In genomic region chr20:57244627-57245214, GRCh38 we compare ENCODE assay signal across 16 cellular contexts. TPM values are rescaled to one million over a fixed set of nuclear protein-coding genes. Genes with fewer than 3 reads are reported as not detected.
DNase-seq lines count a peak whose midpoint lies in the region; ATAC-seq and TF ChIP-seq lines count a peak whose summit lies in the region.
"Had no signal": no experiment of that assay in that cellular context is flagged by ENCODE, and none has a peak within 500 bp of the region (broad histone marks: within the 10 kb centered on the region; RNA-seq: fewer than 3 reads in every experiment).

No MANE protein-coding gene starts in this region.

- no peak overlapping the region for H3K27ac Mint-ChIP-seq in CD4-positive, alpha-beta T cell
- H3K27ac Mint-ChIP-seq: activated CD4-positive, alpha-beta T cell treated with anti-CD3 and anti-CD28 coated beads for 36 hours; activated naive CD4-positive, alpha-beta T cell treated with anti-CD3 and anti-CD28 coated beads, Interleukin-2, amount 10 ng/mL, durations not matched to agents 7 days and 5 days; naive thymus-derived CD4-positive, alpha-beta T cell had no signal

- H2AFZ ChIP-seq in mammary epithelial cell (ENCODE audit: low read depth, low read length) = no peak overlapping the region

- no peak for TF ChIP-seq EP300 in esophagus muscularis mucosa (IDR thresholded peaks at IDR 0.05)

- peaks cover 17% of the 10 kb centered on the region for H3K27me3 Mint-ChIP-seq in CD4-positive, alpha-beta T cell

- H3K4me3 ChIP-seq in breast epithelium (no peak overlapping the region), mammary epithelial cell (replicated peaks in 1 of 3; ENCODE audit: insufficient read depth in 1 of 3, low read depth in 2 of 3, low read length in 3 of 3) (no peak overlapping the region), esophagus muscularis mucosa (no peak overlapping the region), skin epidermis (no peak overlapping the region)
- H3K4me3 ChIP-seq: left lung had no signal

- H3K36me3 Mint-ChIP-seq in CD4-positive, alpha-beta T cell (ENCODE audit: low read depth) = no peaks in the 10 kb centered on the region
- H3K36me3 Mint-ChIP-seq: activated naive CD4-positive, alpha-beta T cell treated with anti-CD3 and anti-CD28 coated beads, Interleukin-2, amount 10 ng/mL, durations not matched to agents 7 days and 5 days had no signal

- H3K9me3 ChIP-seq in breast epithelium (no peaks in the 10 kb centered on the region), mammary epithelial cell (replicated peaks; ENCODE audit: insufficient read depth, low read length) (no peaks in the 10 kb centered on the region), esophagus muscularis mucosa (no peaks in the 10 kb centered on the region)
- no peaks in the 10 kb centered on the region for H3K9me3 ChIP-seq in CD4-positive, alpha-beta T cell (ENCODE audit: control insufficient read depth, low read length)

- ATAC-seq in CD4-positive, alpha-beta T cell (ENCODE audit: poor library complexity) = no peak
- ATAC-seq: activated CD4-positive, alpha-beta T cell treated with anti-CD3 and anti-CD28 coated beads for 36 hours; naive thymus-derived CD4-positive, alpha-beta T cell had no signal

- H3K79me2 ChIP-seq in mammary epithelial cell (ENCODE audit: insufficient read depth, low read length) = no peaks in the 10 kb centered on the region

- H4K20me1 ChIP-seq in mammary epithelial cell (ENCODE audit: insufficient read depth, low read length) = no peaks in the 10 kb centered on the region

- H3K4me1 Mint-ChIP-seq in CD4-positive, alpha-beta T cell (ENCODE audit: low read depth) = no peaks in the 10 kb centered on the region
- H3K4me1 Mint-ChIP-seq: activated CD4-positive, alpha-beta T cell treated with anti-CD3 and anti-CD28 coated beads for 36 hours; activated naive CD4-positive, alpha-beta T cell treated with anti-CD3 and anti-CD28 coated beads, Interleukin-2, amount 10 ng/mL, durations not matched to agents 7 days and 5 days; naive thymus-derived CD4-positive, alpha-beta T cell had no signal

- H3K36me3 ChIP-seq in breast epithelium = no peaks in the 10 kb centered on the region
- no peaks in the 10 kb centered on the region for H3K36me3 ChIP-seq in mammary epithelial cell (ENCODE audit: insufficient read depth, low read length)
- no peaks in the 10 kb centered on the region for H3K36me3 ChIP-seq in esophagus muscularis mucosa
- H3K36me3 ChIP-seq: brain microvascular endothelial cell, left lung had no signal

- dilution Hi-C loops in mammary epithelial cell (cut with HindIII; ENCODE audit: low sequenced_read_pairs) = no loop called here

- TF ChIP-seq POLR2A in breast epithelium (IDR thresholded peaks at IDR 0.05) (no peak), esophagus muscularis mucosa (IDR thresholded peaks at IDR 0.05; ENCODE audit: low read depth) (no peak)

- no peak overlapping the region for H3K4me3 Mint-ChIP-seq in CD4-positive, alpha-beta T cell
- H3K4me3 Mint-ChIP-seq: activated CD4-positive, alpha-beta T cell treated with anti-CD3 and anti-CD28 coated beads for 36 hours; activated naive CD4-positive, alpha-beta T cell treated with anti-CD3 and anti-CD28 coated beads, Interleukin-2, amount 10 ng/mL, durations not matched to agents 7 days and 5 days; naive thymus-derived CD4-positive, alpha-beta T cell had no signal

- CTCF ChIA-PET in mammary epithelial cell (lab: Charles Lee; ENCODE audit: low non-redundant PET) = no interaction called here
- CTCF ChIA-PET in CD4-positive, alpha-beta T cell (lab: Charles Lee) = interaction anchor here (0.6 to 0.7 kb wide), 2 partner anchors 57 to 843 kb away, joined by 3 read pairs; no protein-coding TSS in a partner anchor

- H3K9ac ChIP-seq in mammary epithelial cell (ENCODE audit: insufficient read depth, low read length) = no peak overlapping the region

- no peak overlapping the region for H3K4me2 ChIP-seq in mammary epithelial cell (ENCODE audit: insufficient read depth, low read depth, low read length)

- peak overlapping the region; percentile 14 to 71 for H3K27ac ChIP-seq in breast epithelium
- H3K27ac ChIP-seq in mammary epithelial cell (ENCODE audit: insufficient read depth, low read depth, low read length) = no peak overlapping the region
- peak overlapping the region in 2 of 4 donors; percentile 34 to 36 for H3K27ac ChIP-seq in esophagus muscularis mucosa (replicated peaks in 1 of 4)
- H3K27ac ChIP-seq in skin epidermis = peak overlapping the region in 14 of 21 experiments; percentile 14 to 83 (median 39)
- H3K27ac ChIP-seq in CD4-positive, alpha-beta T cell (ENCODE audit: low read depth, low read length) = no peak overlapping the region
- H3K27ac ChIP-seq: brain microvascular endothelial cell, left lung had no signal

- POLR2A ChIA-PET in CD4-positive, alpha-beta T cell (lab: Charles Lee) = no interaction called here

- no TSS peak for BruUV-seq in mammary epithelial cell (replicated peaks; lab: Mats Ljungman, UMichigan)

- H3K27me3 ChIP-seq in breast epithelium = no peaks in the 10 kb centered on the region
- H3K27me3 ChIP-seq in mammary epithelial cell (ENCODE audit: insufficient read depth, low read length) = peaks cover 2% of the 10 kb centered on the region
- peaks cover 0 to 15% (median 0%) of the 10 kb centered on the region in 4 donors for H3K27me3 ChIP-seq in esophagus muscularis mucosa
- H3K27me3 ChIP-seq in CD4-positive, alpha-beta T cell (ENCODE audit: control insufficient read depth, insufficient read depth, low read length) = peaks cover 9% of the 10 kb centered on the region
- H3K27me3 ChIP-seq: brain microvascular endothelial cell had no signal

- H3K4me1 ChIP-seq in breast epithelium = peaks cover 0 to 3% of the 10 kb centered on the region in 2 donors
- H3K4me1 ChIP-seq in mammary epithelial cell (ENCODE audit: insufficient read depth, low read length) = peaks cover 6% of the 10 kb centered on the region
- peaks cover 0 to 15% (median 10%) of the 10 kb centered on the region in 4 donors for H3K4me1 ChIP-seq in esophagus muscularis mucosa
- H3K4me1 ChIP-seq: left lung had no signal

- intact Hi-C loops in breast epithelium (cut with DNase I; ENCODE audit: low total_unique reads) = no loop called here
- intact Hi-C loops in mammary epithelial cell (cut with micrococcal nuclease) = loop anchor here (1.0 to 10.0 kb wide), 2 partner anchors 88 to 150 kb away; no protein-coding TSS in a partner anchor
- intact Hi-C loops in esophagus muscularis mucosa (cut with DNase I) = no loop called here
- intact Hi-C loops in CD4-positive, alpha-beta T cell (cut with DNase I, micrococcal nuclease) = no loop called here

- in situ Hi-C loops in mammary epithelial cell (cut with MboI; ENCODE audit: low sequenced_read_pairs in 2 of 2) = no loop called here

- DNase-seq in breast epithelium (ENCODE audit: low spot score in 2 of 2) (no peak), mammary epithelial cell (no peak), OCI-M1 (lab: John Stamatoyannopoulos, UW) (peak; percentile 25), esophagus muscularis mucosa (ENCODE audit: extremely low spot score) (no peak), foreskin melanocyte (no peak), C1 segment of cervical spinal cord (lab: John Stamatoyannopoulos, UW) (no peak)
- DNase-seq in CD4-positive, alpha-beta T cell = no peak
- DNase-seq: activated CD4-positive, alpha-beta T cell treated with anti-CD3 and anti-CD28 coated beads for 36 hours; activated naive CD4-positive, alpha-beta T cell treated with anti-CD3 and anti-CD28 coated beads, Interleukin-2, amount 10 ng/mL, durations not matched to agents 7 days and 5 days; brain microvascular endothelial cell; hippocampal formation; left lung; naive thymus-derived CD4-positive, alpha-beta T cell; stimulated activated CD8-positive, alpha-beta memory T cell treated with anti-CD3 and anti-CD28 coated beads, Interleukin-4, amount 100 ng/mL, for 48 hours; T-helper 2 cell had no signal

- TF ChIP-seq CTCF in breast epithelium (IDR thresholded peaks at IDR 0.05) (no peak), mammary epithelial cell (conservative IDR thresholded peaks at IDR 0.05 in 1 of 2, IDR thresholded peaks at IDR 0.05 in 1 of 2; ENCODE audit: extremely low read depth in 1 of 2, insufficient read depth in 1 of 2, low read depth in 1 of 2, low read length in 2 of 2) (peak in 1 of 2 donors; percentile 10), esophagus muscularis mucosa (IDR thresholded peaks at IDR 0.05) (peak in 2 of 3 experiments; percentile 11 to 20)
- no peak for TF ChIP-seq CTCF in CD4-positive, alpha-beta T cell (IDR thresholded peaks at IDR 0.05)

- no peaks in the 10 kb centered on the region for H3K9me3 Mint-ChIP-seq in CD4-positive, alpha-beta T cell
- H3K9me3 Mint-ChIP-seq: activated naive CD4-positive, alpha-beta T cell treated with anti-CD3 and anti-CD28 coated beads, Interleukin-2, amount 10 ng/mL, durations not matched to agents 7 days and 5 days had no signal

- 79% methylated on average over 3 of the region's 3 CpGs for WGBS in mammary epithelial cell (ENCODE audit: low coverage, missing lambda C conversion rate)
- WGBS in esophagus muscularis mucosa = 43% methylated on average over 3 of the region's 3 CpGs

RNA-seq across cellular contexts. Expression of gene BMP7, which starts 21.7 kb away (rescaled TPM):
- total RNA-seq in breast epithelium (1 to 10 TPM; 1.6 to 3.8 (median 1.8) TPM), mammary epithelial cell (1 to 10 TPM in 1 of 2 donors, not detected in 1; 2.0 TPM), esophagus muscularis mucosa (1 to 10 TPM; 4.6 to 7.1 (median 5.6) TPM)
- polyA plus RNA-seq in mammary epithelial cell = not detected
- not detected for polyA minus RNA-seq in mammary epithelial cell
- total RNA-seq in CD4-positive, alpha-beta T cell = not detected
- total RNA-seq: naive thymus-derived CD4-positive, alpha-beta T cell had no signal
- polyA plus RNA-seq: naive thymus-derived CD4-positive, alpha-beta T cell had no signal

Comparison
In these comparisons a context has a peak if more than half of its experiments do, and no peak if none do; other contexts are left out.
1. H3K27ac ChIP-seq: peak in breast epithelium (2 of 2) and skin epidermis (14 of 21); none in mammary epithelial cell (single experiment) and CD4-positive, alpha-beta T cell (single experiment).
2. CTCF ChIP-seq: peak in esophagus muscularis mucosa (2 of 3); none in breast epithelium (0 of 3) and CD4-positive, alpha-beta T cell (single experiment).